Comparison of ENCODE assay signal across 17 cellular contexts in genomic region chr1:38073926-38074677, GRCh38. TPM values are rescaled to one million over a fixed set of nuclear protein-coding genes. Genes with fewer than 3 reads are reported as not detected.
A peak's percentile ranks its signal among the peaks of the same experiment; 100 is the strongest.
DNase-seq lines count a peak whose midpoint lies in the region; ATAC-seq, FAIRE-seq and TF ChIP-seq lines count a peak whose summit lies in the region.
"Had no signal": no experiment of that assay in that cellular context is flagged by ENCODE, and none has a peak within 500 bp of the region (broad histone marks: within the 10 kb centered on the region; RNA-seq: fewer than 3 reads in every experiment).

No MANE protein-coding gene starts in this region.

- H2BK15ac ChIP-seq in H1 (ENCODE audit: low read length), result no peak overlapping the region; the same call in 1 of the 2 replicates

- H2AFZ ChIP-seq in HepG2 (ENCODE audit: low read length) (no peak overlapping the region), H1 (ENCODE audit: low read length) (no peak overlapping the region), keratinocyte (ENCODE audit: control insufficient read depth, low read length) (peak overlapping the region; percentile 18)

- no peak overlapping the region for H2BK120ac ChIP-seq in H1 (replicated peaks; ENCODE audit: low read depth, low read length)

- no peak overlapping the region for H3K4ac ChIP-seq in H1 (replicated peaks; ENCODE audit: insufficient read length, low read depth, low read length)

- BruUV-seq in HepG2 (replicated peaks; lab: Mats Ljungman, UMichigan), result no TSS peak

- TF ChIP-seq RAD21 in HepG2 (CRISPR knock-in tag; IDR thresholded peaks at IDR 0.05), result no peak
- TF ChIP-seq RAD21 in H1 (IDR thresholded peaks at IDR 0.05 in 1 of 2, conservative IDR thresholded peaks at IDR 0.05 in 1 of 2; ENCODE audit: low read depth in 2 of 2, low read length in 2 of 2), result no peak

- no peaks in the 10 kb centered on the region for H3K9me3 ChIP-seq in HepG2 (ENCODE audit: low read length)
- H3K9me3 ChIP-seq in right lobe of liver, result no peaks in the 10 kb centered on the region
- no peaks in the 10 kb centered on the region for H3K9me3 ChIP-seq in H1 (ENCODE audit: insufficient read depth in 2 of 2, low read depth in 1 of 2, low read length in 1 of 2)
- H3K9me3 ChIP-seq in keratinocyte (ENCODE audit: control insufficient read depth, low read depth, low read length), result no peaks in the 10 kb centered on the region
- H3K9me3 ChIP-seq in suprapubic skin, result no peaks in the 10 kb centered on the region
- no peaks in the 10 kb centered on the region for H3K9me3 ChIP-seq in left lung

- no peaks in the 10 kb centered on the region for H3K36me3 ChIP-seq in HepG2 (replicated peaks in 1 of 2; ENCODE audit: control insufficient read depth in 1 of 2, insufficient read depth in 2 of 2, low read length in 2 of 2)
- H3K36me3 ChIP-seq in right lobe of liver, result no peaks in the 10 kb centered on the region
- H3K36me3 ChIP-seq in H1 (ENCODE audit: control insufficient read depth in 2 of 4, insufficient read depth in 4 of 4, low read length in 3 of 4), result no peaks in the 10 kb centered on the region
- no peaks in the 10 kb centered on the region for H3K36me3 ChIP-seq in keratinocyte (ENCODE audit: control insufficient read depth in 2 of 2, extremely low read depth in 1 of 2, insufficient read depth in 2 of 2, low read length in 2 of 2)
- H3K36me3 ChIP-seq in suprapubic skin, result no peaks in the 10 kb centered on the region
- no peaks in the 10 kb centered on the region for H3K36me3 ChIP-seq in left lung

- no peaks in the 10 kb centered on the region; the same call in 1 of the 2 replicates for H3K23me2 ChIP-seq in H1 (ENCODE audit: low read depth, low read length)

- no peak overlapping the region for H4K5ac ChIP-seq in H1 (ENCODE audit: insufficient read length, low read depth, low read length)

- H2BK20ac ChIP-seq in H1 (ENCODE audit: low read length), result peak overlapping the region; percentile 75; the same call in 1 of the 2 replicates

- 47% methylated on average over 10 of the region's 10 CpGs for WGBS in HepG2 (ENCODE audit: low lambda C conversion rate)
- WGBS in right lobe of liver (ENCODE audit: insufficient coverage, low coverage, low lambda C conversion rate, missing lambda C conversion rate), result 50% methylated on average over 2 of the region's 10 CpGs
- 73% methylated on average over 10 of the region's 10 CpGs; no CpG with 5 or more reads in 1 of the 2 experiments for WGBS in H1 (ENCODE audit: extremely low coverage in 1 of 2, insufficient coverage in 1 of 2, insufficient read length in 1 of 2, insufficient replicate concordance in 2 of 2, low coverage in 1 of 2, low lambda C conversion rate in 2 of 2, missing lambda C conversion rate in 1 of 2), 2 experiments
- 49% methylated on average over 10 of the region's 10 CpGs for WGBS in suprapubic skin

- no peak overlapping the region for H4K8ac ChIP-seq in H1 (ENCODE audit: extremely low read depth, insufficient read depth, low read length)

- POLR2A ChIA-PET in HepG2 (lab: Yijun Ruan, JAX), result no interaction called here
- POLR2A ChIA-PET in H1 (lab: Charles Lee; ENCODE audit: partially characterized antibody), result interaction anchor here (0.7 kb wide), 1 partner anchor 1676 kb away, joined by 3 read pairs; the partner anchor contains the start of gene LSM10

- H3K79me2 ChIP-seq in HepG2 (ENCODE audit: insufficient read depth, low read length) (no peaks in the 10 kb centered on the region), H1 (ENCODE audit: control insufficient read depth in 1 of 2, insufficient read depth in 2 of 2, low read length in 2 of 2) (no peaks in the 10 kb centered on the region), keratinocyte (ENCODE audit: control insufficient read depth, insufficient read depth, low read length) (no peaks in the 10 kb centered on the region)

- no peaks in the 10 kb centered on the region for H3K9me1 ChIP-seq in keratinocyte (ENCODE audit: control insufficient read depth, extremely low read depth, insufficient read depth, low read length)

- intact Hi-C loops in HepG2 (cut with micrococcal nuclease; ENCODE audit: unreplicated experiment) (no loop called here), right lobe of liver (cut with DNase I) (no loop called here), left lung (cut with DNase I) (no loop called here)

- peak overlapping the region; percentile 81; the same call in 1 of the 2 replicates for H2BK5ac ChIP-seq in H1 (ENCODE audit: low read depth, low read length)

- H3K79me1 ChIP-seq in H1 (ENCODE audit: low read depth, low read length), result no peaks in the 10 kb centered on the region; the same call in 1 of the 2 replicates

- H3K23ac ChIP-seq in H1 (ENCODE audit: insufficient read length), result no peak overlapping the region

- DNase-seq in HepG2 (ENCODE audit: low spot score) (no peak), right lobe of liver (no peak), H1 (ENCODE audit: low read depth in 1 of 2, low spot score in 2 of 2) (no peak), keratinocyte (ENCODE audit: low read depth, low spot score) (no peak), suprapubic skin (ENCODE audit: low spot score in 2 of 2) (no peak), left lung (no peak), SW 1271 (lab: John Stamatoyannopoulos, UW) (no peak)
- no peak for DNase-seq in activated naive CD4-positive, alpha-beta T cell (lab: John Stamatoyannopoulos, UW)
- DNase-seq: C1 segment of cervical spinal cord; HFFc6; KG1; NCI-H1092 treated with DMSO at 0.1 percent for 48 hours; NCI-H1694; NK-92 treated with Interleukin-12 subunit alpha and Interleukin-12 subunit beta, amount 100 ng/mL, for 24 hours had no signal

- H3K4me3 ChIP-seq in HepG2 (replicated peaks in 1 of 3; ENCODE audit: insufficient read depth in 1 of 3, low read depth in 2 of 3, low read length in 3 of 3) (no peak overlapping the region), right lobe of liver (no peak overlapping the region), H1 (ENCODE audit: extremely low read depth in 1 of 4, insufficient read depth in 2 of 4, low read depth in 3 of 4, low read length in 4 of 4) (no peak overlapping the region), keratinocyte (ENCODE audit: control insufficient read depth in 2 of 3, extremely low read depth in 1 of 3, insufficient read depth in 2 of 3, low read depth in 1 of 3, low read length in 3 of 3) (no peak overlapping the region), suprapubic skin (no peak overlapping the region), left lung (no peak overlapping the region)

- 0 out of 2 replicates have a peak overlapping the region, but pooled peaks have one; percentile 83 for H2BK12ac ChIP-seq in H1 (ENCODE audit: low read depth, low read length)

- TF ChIP-seq EP300 in HepG2 (IDR thresholded peaks at IDR 0.05; ENCODE audit: low read depth in 2 of 2, low read length in 2 of 2), result no peak
- no peak for TF ChIP-seq EP300 in HepG2 (CRISPR knock-in tag; IDR thresholded peaks at IDR 0.05; ENCODE audit: borderline replicate concordance)
- no peak for TF ChIP-seq EP300 in H1 (IDR thresholded peaks at IDR 0.05; ENCODE audit: borderline replicate concordance in 1 of 2, low read depth in 2 of 2, low read length in 2 of 2)
- TF ChIP-seq EP300 in suprapubic skin (IDR thresholded peaks at IDR 0.05), result no peak

- H3K18ac ChIP-seq in H1 (ENCODE audit: extremely low read depth, low read length), result peak overlapping the region; percentile 75

- no peak overlapping the region for H2AK5ac ChIP-seq in H1 (ENCODE audit: low read depth, low read length)

- FAIRE-seq in HepG2 (lab: Jason Lieb, UNC) (no peak), H1 (lab: Jason Lieb, UNC) (no peak), keratinocyte (lab: Jason Lieb, UNC) (peak; percentile 90)
- FAIRE-seq: HTR-8/SVneo had no signal

- in situ Hi-C loops in HepG2 (cut with HindIII; ENCODE audit: extremely low pct_ligation_motif_present, low pct_unique_long_range_greater_than_20kb), result no loop called here

- H3K27ac ChIP-seq in HepG2 (ENCODE audit: extremely low read length, insufficient read depth, low read length), result no peak overlapping the region
- no peak overlapping the region for H3K27ac ChIP-seq in right lobe of liver
- 0 out of 2 replicates have a peak overlapping the region, but pooled peaks have one; percentile 14 for H3K27ac ChIP-seq in H1 (ENCODE audit: low read depth, low read length)
- H3K27ac ChIP-seq in keratinocyte (ENCODE audit: control insufficient read depth, insufficient read depth, low read length), result no peak overlapping the region
- H3K27ac ChIP-seq in suprapubic skin, result peak overlapping the region; percentile 54
- no peak overlapping the region for H3K27ac ChIP-seq in left lung

- ATAC-seq in HepG2 (no peak), right lobe of liver (no peak), left lung (no peak)

- dilution Hi-C loops in keratinocyte (cut with MboI; ENCODE audit: extremely low pct_ligation_motif_present, low sequenced_read_pairs), result no loop called here

- H4K91ac ChIP-seq in H1 (replicated peaks; ENCODE audit: insufficient read length, low read length), result peak overlapping the region; percentile 40

- H3K4me2 ChIP-seq in HepG2 (ENCODE audit: low read depth, low read length), result no peak overlapping the region
- peak overlapping the region; percentile 4 to 5; a peak in 1 of 4 replicates for H3K4me2 ChIP-seq in H1 (ENCODE audit: insufficient read depth in 1 of 2, low read depth in 2 of 2, low read length in 2 of 2)
- peak overlapping the region; percentile 61 for H3K4me2 ChIP-seq in keratinocyte (ENCODE audit: control insufficient read depth, extremely low read depth, insufficient read depth, low read depth, low read length)

- TF ChIP-seq POLR2A in HepG2 (IDR thresholded peaks at IDR 0.05; ENCODE audit: insufficient read depth in 1 of 2, low read depth in 2 of 2, low read length in 2 of 2) (no peak), right lobe of liver (IDR thresholded peaks at IDR 0.05) (no peak), H1 (IDR thresholded peaks at IDR 0.05; ENCODE audit: control extremely low read depth in 1 of 2, low read depth in 2 of 2, low read length in 2 of 2) (no peak), suprapubic skin (IDR thresholded peaks at IDR 0.05) (no peak)

- no peak overlapping the region for H3K9ac ChIP-seq in HepG2 (ENCODE audit: insufficient read depth, low read depth, low read length)
- no peak overlapping the region for H3K9ac ChIP-seq in H1 (replicated peaks in 1 of 4; ENCODE audit: extremely low read depth in 1 of 4, low read depth in 3 of 4, low read length in 3 of 4)
- peak overlapping the region; percentile 5 for H3K9ac ChIP-seq in keratinocyte (ENCODE audit: control insufficient read depth, extremely low read depth, insufficient read depth, low read length)

- peaks cover 0 to 1% of the 10 kb centered on the region in 2 experiments; a peak in 1 of 5 replicates for H3K27me3 ChIP-seq in HepG2 (ENCODE audit: control insufficient read depth in 1 of 2, insufficient read depth in 2 of 2, low read length in 2 of 2)
- no peaks in the 10 kb centered on the region for H3K27me3 ChIP-seq in right lobe of liver
- H3K27me3 ChIP-seq in H1 (replicated peaks in 1 of 4; ENCODE audit: control insufficient read depth in 3 of 4, extremely low read depth in 1 of 4, insufficient read depth in 3 of 4, low read length in 3 of 4), result no peaks in the 10 kb centered on the region
- no peaks in the 10 kb centered on the region for H3K27me3 ChIP-seq in keratinocyte (ENCODE audit: control insufficient read depth, extremely low read depth, insufficient read depth, low read length)
- H3K27me3 ChIP-seq in suprapubic skin, result peaks cover 18% of the 10 kb centered on the region
- peaks cover 0 to 58% of the 10 kb centered on the region in 2 donors for H3K27me3 ChIP-seq in left lung

- peaks cover 10% of the 10 kb centered on the region for H3K4me1 ChIP-seq in HepG2 (ENCODE audit: insufficient read depth, low read length)
- no peaks in the 10 kb centered on the region for H3K4me1 ChIP-seq in right lobe of liver
- H3K4me1 ChIP-seq in H1 (replicated peaks in 1 of 4; ENCODE audit: control insufficient read depth in 3 of 4, insufficient read depth in 4 of 4, low read length in 3 of 4), result peaks cover 4 to 15% (median 11%) of the 10 kb centered on the region in 4 experiments
- peaks cover 25% of the 10 kb centered on the region for H3K4me1 ChIP-seq in keratinocyte (ENCODE audit: control insufficient read depth, extremely low read depth, insufficient read depth, low read length)
- peaks cover 43% of the 10 kb centered on the region for H3K4me1 ChIP-seq in suprapubic skin
- H3K4me1 ChIP-seq in left lung, result no peaks in the 10 kb centered on the region

- H4K20me1 ChIP-seq in HepG2 (ENCODE audit: insufficient read depth, low read length) (no peaks in the 10 kb centered on the region), H1 (replicated peaks in 1 of 2; ENCODE audit: control insufficient read depth in 1 of 2, insufficient read depth in 2 of 2, low read length in 2 of 2) (peaks cover 0 to 5% of the 10 kb centered on the region in 2 experiments), keratinocyte (ENCODE audit: control insufficient read depth, extremely low read depth, insufficient read depth, low read length) (no peaks in the 10 kb centered on the region)

- no peak overlapping the region for H3K14ac ChIP-seq in H1 (ENCODE audit: insufficient read length)

- TF ChIP-seq CTCF in HepG2 (CRISPR knock-in tag; IDR thresholded peaks at IDR 0.05), result no peak
- TF ChIP-seq CTCF in right lobe of liver (IDR thresholded peaks at IDR 0.05), result no peak
- no peak for TF ChIP-seq CTCF in H1 (IDR thresholded peaks at IDR 0.05; ENCODE audit: control extremely low read depth in 1 of 3, insufficient read depth in 1 of 3, low read depth in 1 of 3, low read length in 3 of 3)
- TF ChIP-seq CTCF in keratinocyte (optimal IDR thresholded peaks at IDR 0.05 in 1 of 3, IDR thresholded peaks at IDR 0.05 in 1 of 3, conservative IDR thresholded peaks at IDR 0.05 in 1 of 3; ENCODE audit: extremely low read depth in 1 of 3, insufficient read depth in 2 of 3, low read length in 3 of 3), result no peak
- TF ChIP-seq CTCF in suprapubic skin (IDR thresholded peaks at IDR 0.05), result no peak
- TF ChIP-seq CTCF in left lung (IDR thresholded peaks at IDR 0.05), result no peak

- CTCF ChIA-PET in HepG2 (lab: Yijun Ruan, JAX; ENCODE audit: low intra/inter-chr PET ratio, low total read pairs), result no interaction called here
- CTCF ChIA-PET in H1 (lab: Charles Lee; ENCODE audit: partially characterized antibody), result interaction anchor here (0.5 to 11.2 kb wide), 9 partner anchors 8 to 1459 kb away, joined by 3 to 212 read pairs (median 4); partner anchors contain the start of gene POU3F1

- H3K56ac ChIP-seq in H1 (replicated peaks; ENCODE audit: insufficient read length, low read depth, low read length), result no peak overlapping the region

RNA-seq across cellular contexts. Expression of gene POU3F1, which starts 27.5 kb away (rescaled TPM):
- total RNA-seq in HepG2 (2016; rRNA removed; fragmentation: Illumina TruSeq; extraction: Trizol) (not detected in 2 replicates), right lobe of liver (under 1 TPM in 1 of 6 experiments, not detected in 5; 0.09 TPM), suprapubic skin (10 to 100 TPM in 3 of 4 donors, 1 to 10 TPM in 1; 8.8 to 28.5 (median 13.5) TPM), left lung (not detected)
- not detected in 2 replicates for total RNA-seq in HepG2 (2016; cell fraction: cytosol; rRNA removed; fragmentation: Illumina TruSeq; extraction: Trizol; ENCODE audit: low read depth)
- total RNA-seq in HepG2 (2016; cell fraction: insoluble cytoplasmic fraction; rRNA removed; fragmentation: Illumina TruSeq; extraction: Trizol), result not detected in 2 replicates
- not detected in 2 replicates for total RNA-seq in HepG2 (2016; cell fraction: membrane; rRNA removed; fragmentation: Illumina TruSeq; extraction: Trizol)
- total RNA-seq in HepG2 (2016; cell fraction: nucleus; rRNA removed; fragmentation: Illumina TruSeq; extraction: Trizol), result not detected in 2 replicates
- polyA plus RNA-seq in HepG2 (2011; rRNA removed) (not detected in 2 replicates), H1 (2011; rRNA removed) (4.2 and 7.1 TPM in 2 replicates), keratinocyte (0.32 to 1.3 TPM (median 0.59 TPM) in 3 replicates)
- not detected in 2 replicates for polyA plus RNA-seq in HepG2 (2011; cell fraction: cytosol; rRNA removed)
- not detected in 2 replicates for polyA plus RNA-seq in HepG2 (2011; cell fraction: nucleus; rRNA removed)
- polyA plus RNA-seq in HepG2 (2012), result not detected in 2 replicates
- polyA plus RNA-seq in HepG2 (2016; cell fraction: cytosol; fragmentation: Illumina TruSeq; extraction: Trizol; ENCODE audit: low read depth), result not detected in 2 replicates
- polyA plus RNA-seq in HepG2 (2016; cell fraction: insoluble cytoplasmic fraction; fragmentation: Illumina TruSeq; extraction: Trizol; ENCODE audit: low read depth), result not detected in 2 replicates
- polyA plus RNA-seq in HepG2 (2016; cell fraction: membrane; fragmentation: Illumina TruSeq; extraction: Trizol; ENCODE audit: low read depth), result not detected in 2 replicates
- polyA plus RNA-seq in HepG2 (2016; cell fraction: nucleus; fragmentation: Illumina TruSeq; extraction: Trizol; ENCODE audit: insufficient read depth, low read depth), result not detected in 2 replicates
- 0.07 TPM in 1 of 2 replicates, not detected in the other for polyA minus RNA-seq in HepG2 (2011; rRNA and poly(A)+ RNA removed; ENCODE audit: low replicate concordance)
- not detected in 2 replicates for polyA minus RNA-seq in HepG2 (2011; cell fraction: cytosol; rRNA and poly(A)+ RNA removed)
- polyA minus RNA-seq in HepG2 (2011; cell fraction: nucleus; rRNA and poly(A)+ RNA removed), result not detected in 2 replicates
- 10.8 and 11.6 TPM in 2 replicates for total RNA-seq in H1 (2021; fragmentation: NEBNext Ultra II Directional; extraction: Animal tissue kit (Norgen Biotek cat#: 25700))
- 3.5 TPM for polyA plus RNA-seq in H1 (2011; cell fraction: cytosol; rRNA removed)
- 4.9 TPM for polyA plus RNA-seq in H1 (2011; cell fraction: nucleus; rRNA removed)
- 4.0 to 6.8 TPM (median 6.4 TPM) in 4 replicates for polyA plus RNA-seq in H1 (2012, experiment 1 of 2)
- 4.1 TPM for polyA plus RNA-seq in H1 (2012, experiment 2 of 2)
- 15.0 TPM for polyA plus RNA-seq in H1 (2013, experiment 1 of 2)
- 15.5 TPM for polyA plus RNA-seq in H1 (2013, experiment 2 of 2)
- 0.95 and 1.5 TPM in 2 replicates for polyA minus RNA-seq in H1 (2011; rRNA and poly(A)+ RNA removed)
- 6.5 TPM for polyA minus RNA-seq in H1 (2011; cell fraction: cytosol; rRNA and poly(A)+ RNA removed)
- 7.7 TPM for polyA minus RNA-seq in H1 (2011; cell fraction: nucleus; rRNA and poly(A)+ RNA removed)
- polyA plus RNA-seq in keratinocyte (2011; ENCODE audit: low read depth), result 0.71 TPM
- polyA plus RNA-seq in keratinocyte (2011; cell fraction: cytosol; rRNA removed), result 0.33 and 0.84 TPM in 2 replicates
- 0.52 and 1.7 TPM in 2 replicates for polyA plus RNA-seq in keratinocyte (2011; cell fraction: nucleus; rRNA removed)
- 0.87 and 2.2 TPM in 2 replicates for polyA plus RNA-seq in keratinocyte (2012; ENCODE audit: low replicate concordance)
- 0.61 to 0.72 TPM (median 0.63 TPM) in 3 replicates for polyA minus RNA-seq in keratinocyte
- 3.3 TPM for polyA minus RNA-seq in keratinocyte (2011; cell fraction: cytosol; rRNA and poly(A)+ RNA removed)
- polyA minus RNA-seq in keratinocyte (2011; cell fraction: nucleus; rRNA and poly(A)+ RNA removed), result 1.7 and 1.8 TPM in 2 replicates
- total RNA-seq: A172, M059J had no signal

Comparison
In these comparisons a context has a peak if more than half of its experiments do, and no peak if none do; other contexts are left out.
1. H3K27ac ChIP-seq: peak in H1 (single experiment) and suprapubic skin (single experiment); none in HepG2 (single experiment), right lobe of liver (0 of 3), keratinocyte (single experiment) and left lung (0 of 2).
2. RNA of gene POU3F1, which starts 27.5 kb away (total RNA-seq): 8.8 to 28.5 TPM in suprapubic skin and 10.8 to 11.6 TPM in H1; not detected in left lung, not detected in HepG2 and 0.09 TPM in right lobe of liver; every median in the first group is over 4 times any median in the second.
3. Of the 41 proteins assayed by ChIP-seq in both HepG2 and H1: peak only in HepG2: none; only in H1: KDM1A; in both: none; in neither: 40.